In genomic region chr11:48044577-48044976, GRCh38 we compare ENCODE assay signal across 13 cellular contexts.
A peak's percentile ranks its signal among the peaks of the same experiment; 100 is the strongest.
DNase-seq lines count a peak whose midpoint lies in the region; ATAC-seq and TF ChIP-seq lines count a peak whose summit lies in the region.
"Had no signal": no experiment of that assay in that cellular context is flagged by ENCODE, and none has a peak within 500 bp of the region (broad histone marks: within the 10 kb centered on the region; RNA-seq: fewer than 3 reads in every experiment).

No MANE protein-coding gene starts in this region.

- H3K4me3 Mint-ChIP-seq in natural killer cell, result no peak overlapping the region
- no peak overlapping the region for H3K4me3 Mint-ChIP-seq in natural killer cell treated with Interleukin-12 subunit alpha and Interleukin-12 subunit beta and Interleukin-15 and Interleukin-18, amount 100 ng/mL, for 72 hours
- H3K4me3 Mint-ChIP-seq in dendritic cell treated with granulocyte-macrophage colony-stimulating factor and Interleukin-4, amounts not matched to agents 40 ng/mL and 50 ng/mL, for 4 days, result peak overlapping the region; percentile 26
- H3K4me3 Mint-ChIP-seq in naive thymus-derived CD4-positive, alpha-beta T cell, result peak overlapping the region in 5 of 10 donors; percentile 59 to 82 (median 70)

- H3K27ac Mint-ChIP-seq in natural killer cell, result peak overlapping the region; percentile 73 to 85
- peak overlapping the region in 1 of 2 donors; percentile 35 for H3K27ac Mint-ChIP-seq in natural killer cell treated with Interleukin-12 subunit alpha and Interleukin-12 subunit beta and Interleukin-15 and Interleukin-18, amount 100 ng/mL, for 72 hours
- peak overlapping the region; percentile 79 for H3K27ac Mint-ChIP-seq in dendritic cell treated with granulocyte-macrophage colony-stimulating factor and Interleukin-4, amounts not matched to agents 40 ng/mL and 50 ng/mL, for 4 days
- peak overlapping the region; percentile 67 to 91 (median 84) for H3K27ac Mint-ChIP-seq in naive thymus-derived CD4-positive, alpha-beta T cell

- CTCF ChIA-PET in naive thymus-derived CD4-positive, alpha-beta T cell (lab: Charles Lee), result interaction anchor here (0.5 to 2.1 kb wide), 4 partner anchors 38 to 123 kb away, joined by 3 to 7 read pairs (median 4); no protein-coding TSS in a partner anchor

- peaks cover 61 to 76% of the 10 kb centered on the region in 2 donors for H3K4me1 Mint-ChIP-seq in natural killer cell
- peaks cover 56 to 62% of the 10 kb centered on the region in 2 donors for H3K4me1 Mint-ChIP-seq in natural killer cell treated with Interleukin-12 subunit alpha and Interleukin-12 subunit beta and Interleukin-15 and Interleukin-18, amount 100 ng/mL, for 72 hours (ENCODE audit: low read depth in 2 of 2)
- peaks cover 94% of the 10 kb centered on the region for H3K4me1 Mint-ChIP-seq in dendritic cell treated with granulocyte-macrophage colony-stimulating factor and Interleukin-4, amounts not matched to agents 40 ng/mL and 50 ng/mL, for 4 days (ENCODE audit: low read depth)
- H3K4me1 Mint-ChIP-seq in naive thymus-derived CD4-positive, alpha-beta T cell, result peaks cover 44 to 78% (median 75%) of the 10 kb centered on the region in 7 donors

- DNase-seq in natural killer cell (no peak), aorta (peak in 1 of 2 donors; percentile 82), NCI-H146 treated with DMSO at 0.1 percent for 48 hours (lab: John Stamatoyannopoulos, UW; ENCODE audit: unreplicated experiment) (no peak)
- DNase-seq in natural killer cell treated with Interleukin-12 subunit alpha and Interleukin-12 subunit beta and Interleukin-15 and Interleukin-18, amount 100 ng/mL, for 72 hours (ENCODE audit: low spot score), result no peak
- no peak for DNase-seq in naive thymus-derived CD4-positive, alpha-beta T cell
- no peak for DNase-seq in stimulated activated CD8-positive, alpha-beta memory T cell treated with anti-CD3 and anti-CD28 coated beads, Interleukin-4, amount 100 ng/mL, for 48 hours
- DNase-seq: activated CD4-positive, alpha-beta T cell treated with anti-CD3 and anti-CD28 coated beads for 4 hours; BE2C; NCI-H1105 treated with DMSO at 0.1 percent for 48 hours had no signal

- POLR2A ChIA-PET in naive thymus-derived CD4-positive, alpha-beta T cell (lab: Charles Lee), result interaction anchor here (1.1 to 3.0 kb wide), 6 partner anchors 8 to 41 kb away, joined by 3 to 21 read pairs (median 6); no protein-coding TSS in a partner anchor

- 75 to 80% methylated on average over 7 of the region's 7 CpGs for WGBS in aorta, 2 donors

- peak overlapping the region; percentile 59 for H3K27ac ChIP-seq in naive thymus-derived CD4-positive, alpha-beta T cell (ENCODE audit: low read depth, low read length)
- no peak overlapping the region for H3K27ac ChIP-seq in aorta (ENCODE audit: low read depth in 1 of 2, low read length in 2 of 2)
- H3K27ac ChIP-seq: SK-N-MC had no signal

- H3K4me3 ChIP-seq in naive thymus-derived CD4-positive, alpha-beta T cell (ENCODE audit: low read length), result no peak overlapping the region
- H3K4me3 ChIP-seq in aorta (ENCODE audit: low read length in 2 of 2), result no peak overlapping the region
- H3K4me3 ChIP-seq: SK-N-MC had no signal

- no peaks in the 10 kb centered on the region for H3K27me3 Mint-ChIP-seq in natural killer cell (ENCODE audit: low read depth in 2 of 2)
- no peaks in the 10 kb centered on the region for H3K27me3 Mint-ChIP-seq in natural killer cell treated with Interleukin-12 subunit alpha and Interleukin-12 subunit beta and Interleukin-15 and Interleukin-18, amount 100 ng/mL, for 72 hours
- H3K27me3 Mint-ChIP-seq in dendritic cell treated with granulocyte-macrophage colony-stimulating factor and Interleukin-4, amounts not matched to agents 40 ng/mL and 50 ng/mL, for 4 days, result no peaks in the 10 kb centered on the region
- H3K27me3 Mint-ChIP-seq in naive thymus-derived CD4-positive, alpha-beta T cell, result no peaks in the 10 kb centered on the region

- H3K27me3 ChIP-seq in naive thymus-derived CD4-positive, alpha-beta T cell (ENCODE audit: control insufficient read depth in 2 of 2, insufficient read depth in 2 of 2, low read length in 2 of 2), result no peaks in the 10 kb centered on the region
- H3K27me3 ChIP-seq in aorta (ENCODE audit: control insufficient read depth in 1 of 2, insufficient read depth in 2 of 2, low read length in 1 of 2), result no peaks in the 10 kb centered on the region
- H3K27me3 ChIP-seq: BE2C had no signal

- ATAC-seq in natural killer cell (peak in 1 of 3 donors; percentile 44), aorta (ENCODE audit: low FRiP score) (peak; percentile 67), HG03460 (IDR thresholded peaks at IDR 0.05; ENCODE audit: unreplicated experiment) (no peak)
- no peak for ATAC-seq in natural killer cell treated with Interleukin-12 subunit alpha and Interleukin-12 subunit beta and Interleukin-15 and Interleukin-18, amount 100 ng/mL, for 72 hours
- ATAC-seq in naive thymus-derived CD4-positive, alpha-beta T cell, result peak; percentile 56

- H3K9me3 Mint-ChIP-seq in natural killer cell, result no peaks in the 10 kb centered on the region
- no peaks in the 10 kb centered on the region for H3K9me3 Mint-ChIP-seq in natural killer cell treated with Interleukin-12 subunit alpha and Interleukin-12 subunit beta and Interleukin-15 and Interleukin-18, amount 100 ng/mL, for 72 hours
- H3K9me3 Mint-ChIP-seq in dendritic cell treated with granulocyte-macrophage colony-stimulating factor and Interleukin-4, amounts not matched to agents 40 ng/mL and 50 ng/mL, for 4 days, result no peaks in the 10 kb centered on the region
- no peaks in the 10 kb centered on the region for H3K9me3 Mint-ChIP-seq in naive thymus-derived CD4-positive, alpha-beta T cell
- H3K9me3 Mint-ChIP-seq: memory B cell had no signal

- no peak for TF ChIP-seq CTCF in natural killer cell (IDR thresholded peaks at IDR 0.05)

- H3K4me1 ChIP-seq in naive thymus-derived CD4-positive, alpha-beta T cell (ENCODE audit: control insufficient read depth in 2 of 2, insufficient read depth in 2 of 2, low read length in 2 of 2), result peaks cover 15 to 24% of the 10 kb centered on the region in 2 donors
- H3K4me1 ChIP-seq in aorta (ENCODE audit: control insufficient read depth in 1 of 2, insufficient read depth in 2 of 2, low read length in 2 of 2), result no peaks in the 10 kb centered on the region
- H3K4me1 ChIP-seq: BE2C had no signal

- no peaks in the 10 kb centered on the region for H3K36me3 ChIP-seq in naive thymus-derived CD4-positive, alpha-beta T cell (ENCODE audit: control insufficient read depth in 2 of 3, insufficient read depth in 3 of 3, low read length in 3 of 3)
- H3K36me3 ChIP-seq in aorta (ENCODE audit: control insufficient read depth in 1 of 2, insufficient read depth in 2 of 2, low read length in 1 of 2), result no peaks in the 10 kb centered on the region
- H3K36me3 ChIP-seq: BE2C had no signal

- intact Hi-C loops in natural killer cell (cut with micrococcal nuclease), result no loop called here
- intact Hi-C loops in dendritic cell treated with granulocyte-macrophage colony-stimulating factor and Interleukin-4, amounts not matched to agents 40 ng/mL and 50 ng/mL, for 4 days (cut with micrococcal nuclease), result no loop called here
- intact Hi-C loops in naive thymus-derived CD4-positive, alpha-beta T cell (cut with micrococcal nuclease), result loop anchor here in 1 of 2 donors (5.0 kb wide), 1 partner anchor 33 kb away; no protein-coding TSS in a partner anchor
- intact Hi-C loops in aorta (cut with DNase I), result no loop called here

- H3K9me3 ChIP-seq in naive thymus-derived CD4-positive, alpha-beta T cell (ENCODE audit: control insufficient read depth in 2 of 3, low read length in 3 of 3), result no peaks in the 10 kb centered on the region
- no peaks in the 10 kb centered on the region for H3K9me3 ChIP-seq in aorta (ENCODE audit: control insufficient read depth, low read length)
- H3K9me3 ChIP-seq: BE2C had no signal

- H3K36me3 Mint-ChIP-seq in natural killer cell, result no peaks in the 10 kb centered on the region
- no peaks in the 10 kb centered on the region for H3K36me3 Mint-ChIP-seq in natural killer cell treated with Interleukin-12 subunit alpha and Interleukin-12 subunit beta and Interleukin-15 and Interleukin-18, amount 100 ng/mL, for 72 hours
- H3K36me3 Mint-ChIP-seq in dendritic cell treated with granulocyte-macrophage colony-stimulating factor and Interleukin-4, amounts not matched to agents 40 ng/mL and 50 ng/mL, for 4 days (ENCODE audit: low read depth), result peaks cover 76% of the 10 kb centered on the region
- peaks cover 0 to 28% (median 5%) of the 10 kb centered on the region in 5 donors for H3K36me3 Mint-ChIP-seq in naive thymus-derived CD4-positive, alpha-beta T cell

Comparison
In these comparisons a context has a peak if more than half of its experiments do, and no peak if none do; other contexts are left out.
1. ATAC-seq: peak in naive thymus-derived CD4-positive, alpha-beta T cell (single experiment) and aorta (single experiment); none in natural killer cell treated with Interleukin-12 subunit alpha and Interleukin-12 subunit beta and Interleukin-15 and Interleukin-18, amount 100 ng/mL, for 72 hours (0 of 2) and HG03460 (single experiment).